ENCODE assay signal across 26 cellular contexts in the genomic region with DNA sequence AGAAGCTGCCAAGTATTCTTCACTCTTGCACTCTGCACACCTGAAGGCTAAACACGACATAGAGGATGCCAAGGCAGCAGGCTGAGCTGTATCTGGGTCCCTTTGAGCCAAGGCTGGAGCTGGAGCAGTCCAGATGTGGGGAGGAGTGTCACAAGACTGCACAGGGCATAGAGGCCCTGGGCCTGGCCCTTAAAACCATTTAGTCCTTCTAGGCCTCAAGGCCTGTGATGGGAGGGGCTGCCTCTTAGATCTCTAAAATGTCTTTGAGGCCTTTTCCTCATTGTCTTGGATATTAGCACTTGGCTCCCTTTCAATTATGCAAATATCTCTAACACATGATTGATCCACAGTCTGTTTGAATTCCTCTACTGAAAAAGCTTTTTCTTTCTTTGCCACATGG. TPM values are rescaled to one million over a fixed set of nuclear protein-coding genes. Genes with fewer than 3 reads are reported as not detected.
DNase-seq lines count a peak whose midpoint lies in the region; ATAC-seq, FAIRE-seq and TF ChIP-seq lines count a peak whose summit lies in the region.
"Had no signal": no experiment of that assay in that cellular context is flagged by ENCODE, and none has a peak within 500 bp of the region (broad histone marks: within the 10 kb centered on the region; RNA-seq: fewer than 3 reads in every experiment).

No MANE protein-coding gene starts in this region.

- H3K9me3 ChIP-seq in A549 = peaks cover 15% of the 10 kb centered on the region
- H3K9me3 ChIP-seq in AG04450 (ENCODE audit: control insufficient read depth, insufficient read depth, low read length) = peaks cover 6% of the 10 kb centered on the region; the same call in 1 of the 2 replicates
- H3K9me3 ChIP-seq in endodermal cell (ENCODE audit: control insufficient read depth, low read length) = peaks cover 54% of the 10 kb centered on the region
- peaks cover 4% of the 10 kb centered on the region for H3K9me3 ChIP-seq in vagina

- 0% methylated on average over 1 of the region's 1 CpG for WGBS in A549 (ENCODE audit: missing lambda C conversion rate)
- 79 to 80% methylated on average over 1 of the region's 1 CpG for WGBS in endodermal cell (ENCODE audit: insufficient coverage in 1 of 2, insufficient read length in 1 of 2), 2 experiments
- WGBS in mesendoderm (ENCODE audit: extremely low coverage, insufficient coverage, low lambda C conversion rate) = no CpG with 5 or more reads among the region's 1 CpG

- no peak overlapping the region for H3K9ac ChIP-seq in endodermal cell (ENCODE audit: extremely low read depth, low read length, poor library complexity, severe bottlenecking)
- no peak overlapping the region for H3K9ac ChIP-seq in mesendoderm (ENCODE audit: low read length)
- H3K9ac ChIP-seq: BLaER1 had no signal

- no peak for TF ChIP-seq RAD21 in A549 (conservative IDR thresholded peaks at IDR 0.05 in 1 of 2, IDR thresholded peaks at IDR 0.05 in 1 of 2)

- H3K79me1 ChIP-seq in mesendoderm (ENCODE audit: low read length) = no peaks in the 10 kb centered on the region

- no peak overlapping the region for H2BK5ac ChIP-seq in mesendoderm (ENCODE audit: low read length)

- TF ChIP-seq EP300 in A549 (IDR thresholded peaks at IDR 0.05) = no peak

- CTCF ChIA-PET in A549 (lab: Yijun Ruan, JAX) (interaction anchor here (0.6 to 4.4 kb wide), 6 partner anchors 13 to 732 kb away, joined by 3 to 27 read pairs (median 4); no protein-coding TSS in a partner anchor), AG04450 (lab: Charles Lee) (interaction anchor here (1.2 to 3.0 kb wide), 5 partner anchors 8 to 88 kb away, joined by 3 to 8 read pairs (median 6); no protein-coding TSS in a partner anchor)

- DNase-seq in A549 (ENCODE audit: low read depth in 1 of 2, low spot score in 1 of 2) (no peak), AG04450 (ENCODE audit: low read depth, low spot score) (no peak), endodermal cell (no peak), mesendoderm (peak; percentile 12), vagina (ENCODE audit: extremely low spot score in 2 of 2) (no peak), T1000 (lab: John Stamatoyannopoulos, UW) (no peak)
- no peak for DNase-seq in activated CD4-positive, alpha-beta T cell treated with anti-CD3 and anti-CD28 coated beads for 1 hour
- DNase-seq: BE2C; C1 segment of cervical spinal cord; CD4-positive, alpha-beta memory T cell; CD4-positive, CD25-positive, alpha-beta regulatory T cell; CD8-positive, alpha-beta memory T cell; COR-L47; DMS 273 treated with DMSO at 0.1 percent for 48 hours; DMS153; DMS53; DMS79; DND-41; EL; GDM1 had no signal

- H3K18ac ChIP-seq in mesendoderm (ENCODE audit: low read length) = no peak overlapping the region

- no peak for FAIRE-seq in A549 (lab: Jason Lieb, UNC)
- FAIRE-seq: GM12878, GM12892, GM18507 had no signal

- H2AK5ac ChIP-seq in mesendoderm (ENCODE audit: low read length) = no peak overlapping the region

- no peak overlapping the region for H4K8ac ChIP-seq in mesendoderm (ENCODE audit: low read depth, low read length)

- no peaks in the 10 kb centered on the region for H3K4me1 Mint-ChIP-seq in endodermal cell
- H3K4me1 Mint-ChIP-seq: CD4-positive, alpha-beta memory T cell; CD4-positive, CD25-positive, alpha-beta regulatory T cell; CD8-positive, alpha-beta memory T cell had no signal

- H3K9me3 Mint-ChIP-seq in endodermal cell = peaks cover 59% of the 10 kb centered on the region

- TF ChIP-seq POLR2A in A549 (IDR thresholded peaks at IDR 0.05; ENCODE audit: low read length) (no peak), vagina (IDR thresholded peaks at IDR 0.05) (no peak)

- H3K4ac ChIP-seq in mesendoderm (ENCODE audit: low read depth, low read length) = no peak overlapping the region

- H2BK120ac ChIP-seq in mesendoderm (ENCODE audit: low read depth, low read length) = no peak overlapping the region

- H2BK15ac ChIP-seq in mesendoderm (replicated peaks; ENCODE audit: low read depth) = no peak overlapping the region

- H3K79me2 ChIP-seq in mesendoderm (ENCODE audit: control insufficient read depth, insufficient read depth, low read length) = no peaks in the 10 kb centered on the region

- H3K27me3 Mint-ChIP-seq in endodermal cell (ENCODE audit: insufficient read depth) = peaks cover 2% of the 10 kb centered on the region

- no peak overlapping the region for H3K4me3 ChIP-seq in A549
- no peak overlapping the region for H3K4me3 ChIP-seq in AG04450 (ENCODE audit: low read depth, low read length)
- peak overlapping the region; percentile 59 for H3K4me3 ChIP-seq in endodermal cell (ENCODE audit: low read length)
- no peak overlapping the region for H3K4me3 ChIP-seq in mesendoderm (ENCODE audit: low read length)
- H3K4me3 ChIP-seq in vagina = no peak overlapping the region
- H3K4me3 ChIP-seq: BLaER1, GM12878 had no signal

- intact Hi-C loops in vagina (cut with DNase I) = no loop called here

- H3K27ac ChIP-seq in A549 = no peak overlapping the region
- peak overlapping the region; percentile 2 for H3K27ac ChIP-seq in AG04450 (ENCODE audit: low read depth, low read length)
- no peak overlapping the region for H3K27ac ChIP-seq in endodermal cell (ENCODE audit: low read depth, low read length)
- H3K27ac ChIP-seq in mesendoderm (ENCODE audit: low read depth, low read length) = no peak overlapping the region
- H3K27ac ChIP-seq in vagina = no peak overlapping the region
- H3K27ac ChIP-seq: 22Rv1, BLaER1 had no signal

- no peak overlapping the region for H3K4me3 Mint-ChIP-seq in endodermal cell
- H3K4me3 Mint-ChIP-seq: CD14-positive monocyte; CD4-positive, alpha-beta memory T cell; CD4-positive, CD25-positive, alpha-beta regulatory T cell; CD8-positive, alpha-beta memory T cell had no signal

- no peak overlapping the region for H3K23ac ChIP-seq in mesendoderm (ENCODE audit: low read length)

- POLR2A ChIA-PET in A549 (lab: Yijun Ruan, JAX) (no interaction called here), AG04450 (lab: Yijun Ruan, JAX) (no interaction called here)

- H3K4me2 ChIP-seq in A549 (no peak overlapping the region), mesendoderm (ENCODE audit: low read length) (no peak overlapping the region)
- H3K4me2 ChIP-seq: BLaER1 had no signal

- H3K4me1 ChIP-seq in A549 (no peaks in the 10 kb centered on the region), endodermal cell (ENCODE audit: control insufficient read depth, insufficient read depth, low read length) (no peaks in the 10 kb centered on the region), mesendoderm (ENCODE audit: control insufficient read depth, low read depth, low read length) (no peaks in the 10 kb centered on the region), vagina (no peaks in the 10 kb centered on the region)

- no peak overlapping the region for H3K56ac ChIP-seq in mesendoderm (ENCODE audit: low read length)

- no peak for TF ChIP-seq CTCF in A549 (IDR thresholded peaks at IDR 0.05)
- TF ChIP-seq CTCF in AG04450 (IDR thresholded peaks at IDR 0.05; ENCODE audit: low read depth, low read length) = no peak
- no peak for TF ChIP-seq CTCF in endodermal cell (conservative IDR thresholded peaks at IDR 0.05)
- TF ChIP-seq CTCF in vagina (IDR thresholded peaks at IDR 0.05) = no peak

- H3K36me3 ChIP-seq in endodermal cell (ENCODE audit: control insufficient read depth, insufficient read depth, low read length) = no peaks in the 10 kb centered on the region
- H3K36me3 ChIP-seq in mesendoderm (ENCODE audit: control insufficient read depth, insufficient read depth, low read length) = no peaks in the 10 kb centered on the region
- H3K36me3 ChIP-seq in vagina = no peaks in the 10 kb centered on the region
- H3K36me3 ChIP-seq: BE2C had no signal

- H3K27me3 ChIP-seq in AG04450 (ENCODE audit: control insufficient read depth, insufficient read depth, low read length) (peaks cover 8% of the 10 kb centered on the region), endodermal cell (ENCODE audit: control insufficient read depth, insufficient read depth, low read length, poor library complexity, severe bottlenecking) (no peaks in the 10 kb centered on the region), mesendoderm (ENCODE audit: insufficient read depth, low read length, poor library complexity) (no peaks in the 10 kb centered on the region), vagina (no peaks in the 10 kb centered on the region)
- H3K27me3 ChIP-seq: BE2C, BLaER1 had no signal

- no peak overlapping the region for H4K5ac ChIP-seq in mesendoderm (ENCODE audit: low read length)

- H3K27ac Mint-ChIP-seq in endodermal cell = no peak overlapping the region
- H3K27ac Mint-ChIP-seq: CD14-positive monocyte; CD4-positive, alpha-beta memory T cell; CD4-positive, CD25-positive, alpha-beta regulatory T cell had no signal

- H3K36me3 Mint-ChIP-seq in endodermal cell (ENCODE audit: low read depth) = peaks cover 2% of the 10 kb centered on the region
- H3K36me3 Mint-ChIP-seq: CD14-positive monocyte had no signal

- no peak for ATAC-seq in A549
- ATAC-seq: GM12878 had no signal

TF ChIP-seq in A549, 52 proteins besides CTCF, POLR2A, EP300 and RAD21:
- TF ChIP-seq ZFP36 (IDR thresholded peaks at IDR 0.05; ENCODE audit: borderline replicate concordance, partially characterized antibody) (peak; percentile 80), MYC (IDR thresholded peaks at IDR 0.05; ENCODE audit: borderline replicate concordance, low read length) (no peak)
TF ChIP-seq in A549: peak in this region for 1.

RNA-seq across cellular contexts. Expression of a gene that starts 28.0 kb away (rescaled TPM):
- 4.6 and 5.4 TPM in 2 replicates for polyA plus RNA-seq in A549 (2011; rRNA removed)
- polyA plus RNA-seq in A549 (2012; cell fraction: cytosol; rRNA removed) = 1.5 and 2.6 TPM in 2 replicates
- polyA plus RNA-seq in A549 (2012; cell fraction: nucleus; rRNA removed) = 1.8 and 3.0 TPM in 2 replicates
- polyA plus RNA-seq in A549 (2017; fragmentation: RNase III; extraction: RNeasy Plus Mini Kit Qiagen cat#74134 plus additional on column Dnase treatment) = 5.7 to 11.7 TPM (median 8.5 TPM) in 3 replicates
- polyA minus RNA-seq in A549 (2011; rRNA and poly(A)+ RNA removed) = 3.1 and 3.9 TPM in 2 replicates
- 42.0 and 47.7 TPM in 2 replicates for polyA plus RNA-seq in AG04450 (2011; rRNA removed)
- polyA minus RNA-seq in AG04450 (2011; rRNA and poly(A)+ RNA removed) = 37.8 and 41.0 TPM in 2 replicates
- 10 to 100 TPM; 12.3 to 21.9 TPM for total RNA-seq in endodermal cell
- 55.9 TPM for polyA plus RNA-seq in endodermal cell (2013, experiment 1 of 2)
- 52.1 TPM for polyA plus RNA-seq in endodermal cell (2013, experiment 2 of 2)
- polyA plus RNA-seq in mesendoderm (2013, experiment 1 of 2) = 18.8 TPM
- polyA plus RNA-seq in mesendoderm (2013, experiment 2 of 2) = 18.0 TPM
- total RNA-seq in vagina = 12.0 TPM
- polyA plus RNA-seq: CD14-positive monocyte had no signal
